Comparison of ENCODE assay signal across 19 cellular contexts in the genomic region with DNA sequence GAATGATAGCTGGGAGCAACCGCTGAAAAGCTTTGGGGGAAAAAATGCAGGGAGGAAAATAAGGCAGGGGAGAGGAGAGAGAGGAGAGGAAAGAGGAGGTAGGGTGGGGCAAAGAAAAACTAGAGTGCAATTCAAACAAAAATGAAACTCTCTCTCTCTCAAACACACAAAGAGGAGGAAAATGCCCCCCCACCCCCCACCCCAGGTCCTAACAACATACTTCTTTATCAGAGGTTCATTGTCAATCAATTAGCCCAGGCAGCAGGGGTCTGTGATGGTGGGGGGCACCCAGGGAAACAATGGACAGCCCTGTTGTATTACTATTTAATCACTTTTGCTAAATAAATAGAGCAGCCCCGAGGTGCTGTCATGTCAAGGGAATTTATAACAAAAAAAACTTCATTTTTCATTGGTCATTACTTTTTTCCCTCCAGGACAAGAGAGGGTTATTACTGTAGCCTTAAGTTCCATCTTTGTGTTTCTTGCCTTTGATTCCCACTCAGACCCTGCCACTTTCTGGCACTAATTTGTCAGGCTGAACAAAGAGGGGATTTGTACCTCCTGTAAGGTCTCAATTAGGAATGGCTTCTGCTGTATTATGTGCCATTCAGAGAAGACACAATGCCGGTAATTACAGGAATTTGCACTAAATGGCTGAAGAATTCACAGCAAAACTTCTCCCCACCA. TPM values are rescaled to one million over a fixed set of nuclear protein-coding genes. Genes with fewer than 3 reads are reported as not detected.
DNase-seq lines count a peak whose midpoint lies in the region; ATAC-seq, FAIRE-seq and TF ChIP-seq lines count a peak whose summit lies in the region.
"Had no signal": no experiment of that assay in that cellular context is flagged by ENCODE, and none has a peak within 500 bp of the region (broad histone marks: within the 10 kb centered on the region; RNA-seq: fewer than 3 reads in every experiment).

No MANE protein-coding gene starts in this region.

- H3K36me3 ChIP-seq in HUES6 (ENCODE audit: control insufficient read depth, insufficient read depth, low read length): no peaks in the 10 kb centered on the region
- H3K36me3 ChIP-seq: adrenal gland, spleen had no signal

- CTCF ChIA-PET in A549 (lab: Yijun Ruan, JAX): interaction anchor here (1.0 to 7.6 kb wide), 6 partner anchors 9 to 224 kb away, joined by 3 to 82 read pairs (median 24); a partner anchor contains a TSS

- H3K4me2 ChIP-seq in A549: peak overlapping the region; percentile 37; the same call in 2 of the 3 replicates

- peak overlapping the region in 1 of 2 experiments; percentile 18; a peak in 2 of 6 replicates for H3K27ac ChIP-seq in A549
- H3K27ac ChIP-seq in HUES6 (ENCODE audit: low read depth, low read length): peak overlapping the region; percentile 37
- H3K27ac ChIP-seq: adrenal gland, coronary artery, HL-60, RWPE1, spleen had no signal

- H3K9ac ChIP-seq in HUES6 (ENCODE audit: low read length): peak overlapping the region; percentile 7

- no peak for TF ChIP-seq RAD21 in A549 (conservative IDR thresholded peaks at IDR 0.05 in 1 of 2, IDR thresholded peaks at IDR 0.05 in 1 of 2)

- H3K27me3 ChIP-seq in HUES6 (ENCODE audit: control insufficient read depth, insufficient read depth, low read length): no peaks in the 10 kb centered on the region
- H3K27me3 ChIP-seq: adrenal gland, spleen had no signal

- ATAC-seq in A549 (no peak), HG03378 (IDR thresholded peaks at IDR 0.05; ENCODE audit: unreplicated experiment) (no peak), Right ventricle myocardium superior (ENCODE audit: poor library complexity) (no peak)

- TF ChIP-seq EP300 in A549 (IDR thresholded peaks at IDR 0.05): no peak

- TF ChIP-seq POLR2A in A549 (IDR thresholded peaks at IDR 0.05; ENCODE audit: low read length): no peak

- H3K4me1 ChIP-seq in A549 (peaks cover 24% of the 10 kb centered on the region), HUES6 (ENCODE audit: control insufficient read depth, insufficient read depth, low read length) (peaks cover 55% of the 10 kb centered on the region)

- TF ChIP-seq CTCF in A549 (IDR thresholded peaks at IDR 0.05): no peak

- H3K9me3 ChIP-seq in A549 (no peaks in the 10 kb centered on the region), HUES6 (ENCODE audit: control insufficient read depth, insufficient read depth, low read depth, low read length) (no peaks in the 10 kb centered on the region)
- H3K9me3 ChIP-seq: adrenal gland, spleen had no signal

- DNase-seq in A549 (ENCODE audit: low read depth in 1 of 2, low spot score in 1 of 2) (no peak), astrocyte of the hippocampus (ENCODE audit: low read depth, low spot score) (peak; percentile 63), iPS-NIHi7 (ENCODE audit: extremely low spot score) (peak; percentile 25), midbrain (lab: John Stamatoyannopoulos, UW) (no peak), NCI-H2029 treated with DMSO at 0.1 percent for 48 hours (lab: John Stamatoyannopoulos, UW) (no peak), Right ventricle myocardium superior (no peak)
- DNase-seq: activated CD4-positive, alpha-beta T cell treated with anti-CD3 and anti-CD28 coated beads for 48 hours; activated T-cell treated with anti-CD3 and anti-CD28 coated beads, Interleukin-2, amount 50 U/mL, for 1 hour; adrenal gland; hypothalamus; NCI-H510A; spleen; T-helper 2 cell had no signal

- POLR2A ChIA-PET in A549 (lab: Yijun Ruan, JAX): no interaction called here

- no peak for FAIRE-seq in A549 (lab: Jason Lieb, UNC)
- FAIRE-seq: D721Med had no signal

- no peak overlapping the region for H3K4me3 ChIP-seq in A549
- H3K4me3 ChIP-seq in HUES6 (ENCODE audit: low read depth, low read length): peak overlapping the region; percentile 10; the same call in 1 of the 2 replicates
- H3K4me3 ChIP-seq: adrenal gland, coronary artery, spleen had no signal

- 64% methylated on average over 3 of the region's 3 CpGs for WGBS in A549 (ENCODE audit: missing lambda C conversion rate)

- intact Hi-C loops in Right ventricle myocardium superior (cut with DNase I): loop anchor here (5.0 kb wide), 1 partner anchor 203 kb away; a partner anchor contains a TSS

TF ChIP-seq in A549, 52 proteins besides CTCF, POLR2A, EP300 and RAD21:
- TF ChIP-seq TP53 (CRISPR knock-in tag; IDR thresholded peaks at IDR 0.05) (no peak), CBX8 (IDR thresholded peaks at IDR 0.05) (no peak), SMC3 (IDR thresholded peaks at IDR 0.05) (no peak)

RNA-seq across cellular contexts. Expression of a gene that starts 55.0 kb away (rescaled TPM):
- polyA plus RNA-seq in A549 (2011; rRNA removed): 6.5 and 7.0 TPM in 2 replicates
- polyA plus RNA-seq in A549 (2012; cell fraction: cytosol; rRNA removed): 1.7 and 2.3 TPM in 2 replicates
- 1.5 TPM in 2 replicates for polyA plus RNA-seq in A549 (2012; cell fraction: nucleus; rRNA removed)
- 2.4 to 2.9 TPM (median 2.7 TPM) in 3 replicates for polyA plus RNA-seq in A549 (2017; fragmentation: RNase III; extraction: RNeasy Plus Mini Kit Qiagen cat#74134 plus additional on column Dnase treatment)
- 21.9 and 23.6 TPM in 2 replicates for polyA minus RNA-seq in A549 (2011; rRNA and poly(A)+ RNA removed)
- total RNA-seq in Right ventricle myocardium superior: 12.5 TPM

Comparison
In these comparisons a context has a peak if more than half of its experiments do, and no peak if none do; other contexts are left out.
1. DNase-seq: peak in astrocyte of the hippocampus (single experiment) and iPS-NIHi7 (single experiment); none in A549 (0 of 2), midbrain (single experiment), NCI-H2029 treated with DMSO at 0.1 percent for 48 hours (single experiment) and Right ventricle myocardium superior (single experiment).